ENCODE assay signal across 29 cellular contexts in genomic region chr4:186580669-186581068, GRCh38. TPM values are rescaled to one million over a fixed set of nuclear protein-coding genes. Genes with fewer than 3 reads are reported as not detected.
"Had no signal": no experiment of that assay in that cellular context is flagged by ENCODE, and none has a peak within 500 bp of the region (broad histone marks: within the 10 kb centered on the region; RNA-seq: fewer than 3 reads in every experiment).

No MANE protein-coding gene starts in this region.

- ATAC-seq: left lobe of liver; naive thymus-derived CD8-positive, alpha-beta T cell; psoas muscle; right cardiac atrium; stimulated activated naive CD8-positive, alpha-beta T cell treated with anti-CD3 and anti-CD28 coated beads, Interleukin-15, amount 100 ng/mL, for 72 hours; upper lobe of right lung had no signal

- H3K9me3 ChIP-seq: ovary, suprapubic skin, transverse colon, upper lobe of right lung, uterus had no signal

- H3K27ac ChIP-seq: dorsolateral prefrontal cortex, ovary, psoas muscle, suprapubic skin, transverse colon, upper lobe of right lung, uterus had no signal

- H3K27me3 ChIP-seq: ovary, suprapubic skin, transverse colon, upper lobe of right lung, uterus had no signal

- H3K4me3 ChIP-seq: dorsolateral prefrontal cortex, lung, ovary, psoas muscle, suprapubic skin, transverse colon, upper lobe of right lung, uterus had no signal

- H3K4me1 ChIP-seq: psoas muscle, suprapubic skin, transverse colon, upper lobe of right lung, uterus had no signal

- FAIRE-seq: colon, frontal cortex, keratinocyte, small intestine had no signal

- H3K36me3 ChIP-seq: ovary, upper lobe of right lung, uterus had no signal

- DNase-seq: dorsolateral prefrontal cortex; effector CD4-positive, alpha-beta T cell; midbrain; naive thymus-derived CD8-positive, alpha-beta T cell; nephron progenitor cell; occipital lobe; ovary; posterior cingulate gyrus; psoas muscle; right cardiac atrium; small intestine; stimulated activated CD4-positive, alpha-beta T cell treated with anti-CD3 and anti-CD28 coated beads, Interleukin-15, amount 100 ng/mL, for 24 hours; stimulated activated CD4-positive, alpha-beta T cell treated with anti-CD3 and anti-CD28 coated beads, Interleukin-2, amount 100 ng/mL, for 48 hours; stimulated activated naive CD4-positive, alpha-beta T cell; stimulated activated naive CD8-positive, alpha-beta T cell treated with anti-CD3 and anti-CD28 coated beads, Interleukin-15, amount 100 ng/mL, for 72 hours; transverse colon; upper lobe of right lung; uterus had no signal

RNA-seq across cellular contexts. Expression of gene MTNR1A, which starts 25.3 kb away (rescaled TPM):
- total RNA-seq: fibroblast of villous mesenchyme; frontal cortex; left lobe of liver; liver; mucosa of gallbladder; naive thymus-derived CD8-positive, alpha-beta T cell; ovary; psoas muscle; right cardiac atrium; suprapubic skin; upper lobe of right lung had no signal
- polyA plus RNA-seq: esophagus; liver; naive thymus-derived CD8-positive, alpha-beta T cell; ovary; psoas muscle; right cardiac atrium; thymus had no signal
